In the genomic region with DNA sequence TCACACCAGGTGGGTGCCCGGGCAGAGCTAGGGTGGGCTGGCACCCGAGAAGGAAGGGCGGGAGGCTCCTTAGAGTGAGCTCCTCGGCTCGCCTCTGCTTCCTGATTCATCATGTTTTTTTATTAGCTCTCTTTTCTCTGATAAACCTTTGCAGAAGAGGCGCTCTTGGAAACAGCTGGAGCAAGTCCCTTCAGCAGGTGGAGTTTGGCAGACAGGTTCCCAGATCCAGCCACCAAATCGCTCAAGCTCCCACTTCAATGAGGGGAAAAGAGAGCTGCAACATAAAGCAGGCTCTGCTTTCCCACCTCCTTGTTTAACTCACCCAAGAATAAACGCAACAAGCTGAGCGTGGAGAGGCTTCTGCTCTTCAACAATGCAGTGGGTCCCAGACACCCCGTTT, we compare ENCODE assay signal across 26 cellular contexts.
"Had no signal": no experiment of that assay in that cellular context is flagged by ENCODE, and none has a peak within 500 bp of the region (broad histone marks: within the 10 kb centered on the region; RNA-seq: fewer than 3 reads in every experiment).

No MANE protein-coding gene starts in this region.

- H3K9me3 Mint-ChIP-seq: dendritic cell treated with granulocyte-macrophage colony-stimulating factor and Interleukin-4, amounts not matched to agents 40 ng/mL and 50 ng/mL, for 4 days; effector memory CD8-positive, alpha-beta T cell; endodermal cell had no signal

- H3K9me3 ChIP-seq: colonic mucosa, esophagus squamous epithelium, gastrocnemius medialis, heart right ventricle, left lung, lower lobe of right lung had no signal

- H3K4me3 Mint-ChIP-seq: dendritic cell treated with granulocyte-macrophage colony-stimulating factor and Interleukin-4, amounts not matched to agents 40 ng/mL and 50 ng/mL, for 4 days; effector memory CD8-positive, alpha-beta T cell; endodermal cell had no signal

- DNase-seq: colonic mucosa; cortex of kidney; effector CD8-positive, alpha-beta T cell; effector memory CD8-positive, alpha-beta T cell; endodermal cell; erythroblast; esophagus squamous epithelium; foreskin fibroblast; foreskin melanocyte; gastrocnemius medialis; glutamatergic neuron; head of caudate nucleus; heart right ventricle; hippocampal formation; left cardiac atrium; left lung; left ventricle myocardium superior; lower lobe of right lung; mesendoderm; midbrain had no signal

- H3K4me1 ChIP-seq: colonic mucosa, esophagus squamous epithelium, gastrocnemius medialis, left lung, lower lobe of right lung had no signal

- ATAC-seq: effector memory CD8-positive, alpha-beta T cell; esophagus mucosa; gastrocnemius medialis; heart right ventricle; left cardiac atrium; left lung; left ventricle myocardium superior; lower lobe of right lung had no signal

- H3K27ac ChIP-seq: colonic mucosa, epithelial cell of prostate, esophagus squamous epithelium, gastrocnemius medialis, heart right ventricle, left lung, lower lobe of right lung had no signal

- H3K27ac Mint-ChIP-seq: dendritic cell treated with granulocyte-macrophage colony-stimulating factor and Interleukin-4, amounts not matched to agents 40 ng/mL and 50 ng/mL, for 4 days; endodermal cell had no signal

- H3K27me3 ChIP-seq: colonic mucosa, esophagus squamous epithelium, gastrocnemius medialis had no signal

- FAIRE-seq: endometrium, islet of Langerhans, keratinocyte had no signal

- H3K4me3 ChIP-seq: colonic mucosa, esophagus squamous epithelium, gastrocnemius medialis, heart right ventricle, left lung, lower lobe of right lung had no signal

- H3K36me3 ChIP-seq: colonic mucosa, esophagus squamous epithelium, gastrocnemius medialis, heart right ventricle, left lung, lower lobe of right lung had no signal
